Comparison of ENCODE assay signal across 10 cellular contexts in genomic region chr7:43735802-43736603, GRCh38. TPM values are rescaled to one million over a fixed set of nuclear protein-coding genes. Genes with fewer than 3 reads are reported as not detected.
DNase-seq lines count a peak whose midpoint lies in the region; ATAC-seq and TF ChIP-seq lines count a peak whose summit lies in the region.
"Had no signal": no experiment of that assay in that cellular context is flagged by ENCODE, and none has a peak within 500 bp of the region (broad histone marks: within the 10 kb centered on the region; RNA-seq: fewer than 3 reads in every experiment).

No MANE protein-coding gene starts in this region.

- peak; percentile 75 for DNase-seq in natural killer cell treated with Interleukin-12 subunit alpha and Interleukin-12 subunit beta and Interleukin-15 and Interleukin-18, amount 100 ng/mL, for 72 hours (ENCODE audit: low spot score)
- no peak for DNase-seq in natural killer cell
- DNase-seq in activated T-helper 1 cell treated with anti-CD3 and anti-CD28 coated beads, Interleukin-12 subunit alpha, Interleukin-12 subunit beta, Interleukin-2, Interleukin-4 antibody, amounts not matched to agents 30 ng/mL and 10 ng/mL and 1 ng/mL, durations not matched to agents 14 hours and 24 hours and 36 hours (ENCODE audit: low spot score) = no peak
- no peak for DNase-seq in upper lobe of right lung
- no peak for DNase-seq in WERI-Rb-1
- no peak for DNase-seq in ACHN
- DNase-seq in NCI-H2107 (lab: John Stamatoyannopoulos, UW) = no peak
- DNase-seq: CD4-positive, CD25-positive, alpha-beta regulatory T cell had no signal

- no peaks in the 10 kb centered on the region for H3K4me1 ChIP-seq in upper lobe of right lung

- intact Hi-C loops in natural killer cell (cut with micrococcal nuclease) = no loop called here
- intact Hi-C loops in activated T-helper 1 cell treated with anti-CD3 and anti-CD28 coated beads, Interleukin-12 subunit alpha, Interleukin-12 subunit beta, Interleukin-2, Interleukin-4 antibody, amounts not matched to agents 30 ng/mL and 10 ng/mL and 1 ng/mL, durations not matched to agents 14 hours and 24 hours and 36 hours (cut with micrococcal nuclease) = loop anchor here (1.0 to 10.0 kb wide), 2 partner anchors 23 to 661 kb away; no protein-coding TSS in a partner anchor
- intact Hi-C loops in upper lobe of right lung (cut with DNase I) = no loop called here

- no peaks in the 10 kb centered on the region for H3K9me3 ChIP-seq in upper lobe of right lung
- H3K9me3 ChIP-seq in WERI-Rb-1 (ENCODE audit: severe bottlenecking) = no peaks in the 10 kb centered on the region

- in situ Hi-C loops in ACHN (cut with HindIII; ENCODE audit: low pct_ligation_motif_present, low pct_unique_long_range_greater_than_20kb, low sequenced_read_pairs) = no loop called here

- no peaks in the 10 kb centered on the region for H3K36me3 Mint-ChIP-seq in natural killer cell treated with Interleukin-12 subunit alpha and Interleukin-12 subunit beta and Interleukin-15 and Interleukin-18, amount 100 ng/mL, for 72 hours
- H3K36me3 Mint-ChIP-seq in natural killer cell = no peaks in the 10 kb centered on the region
- H3K36me3 Mint-ChIP-seq in activated T-helper 1 cell treated with anti-CD3 and anti-CD28 coated beads, Interleukin-12 subunit alpha, Interleukin-12 subunit beta, Interleukin-2, Interleukin-4 antibody, amounts not matched to agents 30 ng/mL and 10 ng/mL and 1 ng/mL, durations not matched to agents 14 hours and 24 hours and 36 hours (ENCODE audit: low read depth) = no peaks in the 10 kb centered on the region
- H3K36me3 Mint-ChIP-seq: CD4-positive, CD25-positive, alpha-beta regulatory T cell had no signal

- peak; percentile 93 for ATAC-seq in natural killer cell treated with Interleukin-12 subunit alpha and Interleukin-12 subunit beta and Interleukin-15 and Interleukin-18, amount 100 ng/mL, for 72 hours
- ATAC-seq in natural killer cell (no peak), HG03064 (IDR thresholded peaks at IDR 0.05; ENCODE audit: low read depth, unreplicated experiment) (peak; percentile 82), upper lobe of right lung (peak; percentile 76)

- no peak overlapping the region for H3K4me3 ChIP-seq in upper lobe of right lung
- H3K4me3 ChIP-seq in WERI-Rb-1 (ENCODE audit: low read depth, low read length) = no peak overlapping the region
- H3K4me3 ChIP-seq: skin epidermis had no signal

- H3K36me3 ChIP-seq in upper lobe of right lung (no peaks in the 10 kb centered on the region), WERI-Rb-1 (no peaks in the 10 kb centered on the region)

- peaks cover 23 to 33% of the 10 kb centered on the region in 2 donors for H3K4me1 Mint-ChIP-seq in natural killer cell treated with Interleukin-12 subunit alpha and Interleukin-12 subunit beta and Interleukin-15 and Interleukin-18, amount 100 ng/mL, for 72 hours (ENCODE audit: low read depth in 2 of 2)
- H3K4me1 Mint-ChIP-seq in natural killer cell = peaks cover 0 to 8% of the 10 kb centered on the region in 2 donors
- H3K4me1 Mint-ChIP-seq in activated T-helper 1 cell treated with anti-CD3 and anti-CD28 coated beads, Interleukin-12 subunit alpha, Interleukin-12 subunit beta, Interleukin-2, Interleukin-4 antibody, amounts not matched to agents 30 ng/mL and 10 ng/mL and 1 ng/mL, durations not matched to agents 14 hours and 24 hours and 36 hours (ENCODE audit: low read depth) = peaks cover 24% of the 10 kb centered on the region

- TF ChIP-seq CTCF in natural killer cell (IDR thresholded peaks at IDR 0.05) (no peak), upper lobe of right lung (IDR thresholded peaks at IDR 0.05) (no peak), WERI-Rb-1 (IDR thresholded peaks at IDR 0.05; ENCODE audit: low read depth, low read length) (no peak)

- peak overlapping the region; percentile 14 for H3K4me3 Mint-ChIP-seq in natural killer cell treated with Interleukin-12 subunit alpha and Interleukin-12 subunit beta and Interleukin-15 and Interleukin-18, amount 100 ng/mL, for 72 hours
- no peak overlapping the region for H3K4me3 Mint-ChIP-seq in natural killer cell
- H3K4me3 Mint-ChIP-seq in activated T-helper 1 cell treated with anti-CD3 and anti-CD28 coated beads, Interleukin-12 subunit alpha, Interleukin-12 subunit beta, Interleukin-2, Interleukin-4 antibody, amounts not matched to agents 30 ng/mL and 10 ng/mL and 1 ng/mL, durations not matched to agents 14 hours and 24 hours and 36 hours = no peak overlapping the region
- H3K4me3 Mint-ChIP-seq: CD4-positive, CD25-positive, alpha-beta regulatory T cell had no signal

- H3K27ac Mint-ChIP-seq in natural killer cell treated with Interleukin-12 subunit alpha and Interleukin-12 subunit beta and Interleukin-15 and Interleukin-18, amount 100 ng/mL, for 72 hours = peak overlapping the region; percentile 81 to 86
- no peak overlapping the region for H3K27ac Mint-ChIP-seq in natural killer cell
- peak overlapping the region; percentile 53 for H3K27ac Mint-ChIP-seq in activated T-helper 1 cell treated with anti-CD3 and anti-CD28 coated beads, Interleukin-12 subunit alpha, Interleukin-12 subunit beta, Interleukin-2, Interleukin-4 antibody, amounts not matched to agents 30 ng/mL and 10 ng/mL and 1 ng/mL, durations not matched to agents 14 hours and 24 hours and 36 hours
- H3K27ac Mint-ChIP-seq: CD4-positive, CD25-positive, alpha-beta regulatory T cell had no signal

- no peak overlapping the region for H3K27ac ChIP-seq in upper lobe of right lung
- H3K27ac ChIP-seq in WERI-Rb-1 = no peak overlapping the region
- H3K27ac ChIP-seq: skin epidermis had no signal

- H3K9me3 Mint-ChIP-seq in natural killer cell treated with Interleukin-12 subunit alpha and Interleukin-12 subunit beta and Interleukin-15 and Interleukin-18, amount 100 ng/mL, for 72 hours = no peaks in the 10 kb centered on the region
- no peaks in the 10 kb centered on the region for H3K9me3 Mint-ChIP-seq in natural killer cell
- no peaks in the 10 kb centered on the region for H3K9me3 Mint-ChIP-seq in activated T-helper 1 cell treated with anti-CD3 and anti-CD28 coated beads, Interleukin-12 subunit alpha, Interleukin-12 subunit beta, Interleukin-2, Interleukin-4 antibody, amounts not matched to agents 30 ng/mL and 10 ng/mL and 1 ng/mL, durations not matched to agents 14 hours and 24 hours and 36 hours
- H3K9me3 Mint-ChIP-seq: CD4-positive, CD25-positive, alpha-beta regulatory T cell had no signal

- no peaks in the 10 kb centered on the region for H3K27me3 Mint-ChIP-seq in natural killer cell treated with Interleukin-12 subunit alpha and Interleukin-12 subunit beta and Interleukin-15 and Interleukin-18, amount 100 ng/mL, for 72 hours
- peaks cover 0 to 4% of the 10 kb centered on the region in 2 donors for H3K27me3 Mint-ChIP-seq in natural killer cell (ENCODE audit: low read depth in 2 of 2)
- H3K27me3 Mint-ChIP-seq in activated T-helper 1 cell treated with anti-CD3 and anti-CD28 coated beads, Interleukin-12 subunit alpha, Interleukin-12 subunit beta, Interleukin-2, Interleukin-4 antibody, amounts not matched to agents 30 ng/mL and 10 ng/mL and 1 ng/mL, durations not matched to agents 14 hours and 24 hours and 36 hours (ENCODE audit: insufficient read depth) = peaks cover 3% of the 10 kb centered on the region

- no peaks in the 10 kb centered on the region for H3K27me3 ChIP-seq in upper lobe of right lung
- no peaks in the 10 kb centered on the region for H3K27me3 ChIP-seq in WERI-Rb-1 (ENCODE audit: insufficient read depth, low read depth, severe bottlenecking)

RNA-seq across cellular contexts. Expression of gene COA1, which starts 6.7 kb away (rescaled TPM):
- 100 to 1,000 TPM in 1 of 2 donors, 10 to 100 TPM in 1; 77.2 to 119 TPM for total RNA-seq in natural killer cell treated with Interleukin-12 subunit alpha and Interleukin-12 subunit beta and Interleukin-15 and Interleukin-18, amount 100 ng/mL, for 72 hours
- total RNA-seq in natural killer cell (10 to 100 TPM; 55.0 to 85.3 (median 69.5) TPM), upper lobe of right lung (47.9 TPM)
- total RNA-seq in activated T-helper 1 cell treated with anti-CD3 and anti-CD28 coated beads, Interleukin-12 subunit alpha, Interleukin-12 subunit beta, Interleukin-2, Interleukin-4 antibody, amounts not matched to agents 30 ng/mL and 10 ng/mL and 1 ng/mL, durations not matched to agents 14 hours and 24 hours and 36 hours = 81.7 and 88.6 TPM in 2 replicates

RNA-seq across cellular contexts. Expression of gene BLVRA, which starts 22.5 kb away (rescaled TPM):
- 10 to 100 TPM; 34.6 to 62.0 TPM for total RNA-seq in natural killer cell treated with Interleukin-12 subunit alpha and Interleukin-12 subunit beta and Interleukin-15 and Interleukin-18, amount 100 ng/mL, for 72 hours
- total RNA-seq in natural killer cell = 10 to 100 TPM; 19.8 to 25.6 (median 20.9) TPM
- total RNA-seq in activated T-helper 1 cell treated with anti-CD3 and anti-CD28 coated beads, Interleukin-12 subunit alpha, Interleukin-12 subunit beta, Interleukin-2, Interleukin-4 antibody, amounts not matched to agents 30 ng/mL and 10 ng/mL and 1 ng/mL, durations not matched to agents 14 hours and 24 hours and 36 hours = 48.1 and 52.9 TPM in 2 replicates
- 104 TPM for total RNA-seq in upper lobe of right lung

Comparison
In these comparisons a context has a peak if more than half of its experiments do, and no peak if none do; other contexts are left out.
1. ATAC-seq: peak in natural killer cell treated with Interleukin-12 subunit alpha and Interleukin-12 subunit beta and Interleukin-15 and Interleukin-18, amount 100 ng/mL, for 72 hours (2 of 2), HG03064 (single experiment) and upper lobe of right lung (single experiment); none in natural killer cell (0 of 3).
2. H3K27ac Mint-ChIP-seq: peak in natural killer cell treated with Interleukin-12 subunit alpha and Interleukin-12 subunit beta and Interleukin-15 and Interleukin-18, amount 100 ng/mL, for 72 hours (2 of 2) and activated T-helper 1 cell treated with anti-CD3 and anti-CD28 coated beads, Interleukin-12 subunit alpha, Interleukin-12 subunit beta, Interleukin-2, Interleukin-4 antibody, amounts not matched to agents 30 ng/mL and 10 ng/mL and 1 ng/mL, durations not matched to agents 14 hours and 24 hours and 36 hours (single experiment); none in natural killer cell (0 of 2).